Comparison of ENCODE assay signal across 33 cellular contexts in genomic region chr3:126817781-126818180, GRCh38.
DNase-seq lines count a peak whose midpoint lies in the region; ATAC-seq, FAIRE-seq and TF ChIP-seq lines count a peak whose summit lies in the region.
"Had no signal": no experiment of that assay in that cellular context is flagged by ENCODE, and none has a peak within 500 bp of the region (broad histone marks: within the 10 kb centered on the region; RNA-seq: fewer than 3 reads in every experiment).

No MANE protein-coding gene starts in this region.

- no peaks in the 10 kb centered on the region for H3K79me2 ChIP-seq in Loucy (ENCODE audit: insufficient read depth, low read length)
- peaks cover 0 to 6% of the 10 kb centered on the region in 2 experiments; a peak in 1 of 4 replicates for H3K79me2 ChIP-seq in H1 (ENCODE audit: control insufficient read depth in 1 of 2, insufficient read depth in 2 of 2, low read length in 2 of 2)

- H3K4me3 ChIP-seq in right atrium auricular region (no peak overlapping the region), Loucy (ENCODE audit: low read length, poor library complexity, severe bottlenecking) (no peak overlapping the region), H1 (ENCODE audit: extremely low read depth in 1 of 4, insufficient read depth in 2 of 4, low read depth in 3 of 4, low read length in 4 of 4) (no peak overlapping the region)
- H3K4me3 ChIP-seq: A549, ascending aorta, esophagus squamous epithelium, heart left ventricle, pancreas, Peyer's patch, SJCRH30, thoracic aorta, uterus had no signal

- H3F3A ChIP-seq in Loucy (ENCODE audit: low read depth) = no peaks in the 10 kb centered on the region

- DNase-seq in Right ventricle myocardium superior (no peak), right atrium auricular region (ENCODE audit: low spot score) (no peak), H1 (ENCODE audit: low read depth in 1 of 2, low spot score in 2 of 2) (no peak), NCI-H510A (lab: John Stamatoyannopoulos, UW) (no peak)
- DNase-seq in stimulated activated effector memory CD8-positive, alpha-beta T cell treated with anti-CD3 and anti-CD28 coated beads, Interleukin-12 subunit alpha, Interleukin-12 subunit beta, amount 100 ng/mL, for 72 hours (ENCODE audit: low spot score in 2 of 2) = no peak
- no peak for DNase-seq in activated T-helper 1 cell treated with anti-CD3 and anti-CD28 coated beads, Interleukin-12 subunit alpha, Interleukin-12 subunit beta, Interleukin-2, Interleukin-4 antibody, amounts not matched to agents 30 ng/mL and 10 ng/mL and 1 ng/mL, durations not matched to agents 14 hours and 24 hours and 36 hours (ENCODE audit: low spot score)
- DNase-seq: activated CD4-positive, alpha-beta T cell treated with anti-CD3 and anti-CD28 coated beads for 4 hours; activated CD8-positive, alpha-beta memory T cell treated with anti-CD3 and anti-CD28 coated beads for 24 hours; activated gamma-delta T cell; activated naive CD8-positive, alpha-beta T cell treated with anti-CD3 and anti-CD28 coated beads for 36 hours; activated T-cell treated with anti-CD3 and anti-CD28 coated beads, Interleukin-2, amount 50 U/mL, for 1 hour; CD4-positive, alpha-beta T cell; cortex of kidney; esophagus squamous epithelium; foreskin keratinocyte; NCI-H1417 treated with DMSO at 0.1 percent for 48 hours; NCI-H226; pancreas; Peyer's patch; retina; SJCRH30; stimulated activated CD4-positive, alpha-beta T cell treated with anti-CD3 and anti-CD28 coated beads, Interleukin-2, amount 100 ng/mL, for 24 hours; T1000; uterus had no signal

- peak overlapping the region; percentile 22; the same call in 1 of the 2 replicates for H2BK12ac ChIP-seq in H1 (ENCODE audit: low read depth, low read length)

- H3K23ac ChIP-seq in H1 (ENCODE audit: insufficient read length) = no peak overlapping the region

- H3K56ac ChIP-seq in H1 (replicated peaks; ENCODE audit: insufficient read length, low read depth, low read length) = no peak overlapping the region

- no peaks in the 10 kb centered on the region for H3K9me3 Mint-ChIP-seq in stimulated activated effector memory CD8-positive, alpha-beta T cell treated with anti-CD3 and anti-CD28 coated beads, Interleukin-12 subunit alpha, Interleukin-12 subunit beta, amount 100 ng/mL, for 72 hours
- peaks cover 7% of the 10 kb centered on the region for H3K9me3 Mint-ChIP-seq in activated T-helper 1 cell treated with anti-CD3 and anti-CD28 coated beads, Interleukin-12 subunit alpha, Interleukin-12 subunit beta, Interleukin-2, Interleukin-4 antibody, amounts not matched to agents 30 ng/mL and 10 ng/mL and 1 ng/mL, durations not matched to agents 14 hours and 24 hours and 36 hours

- no peak overlapping the region for H2BK120ac ChIP-seq in H1 (replicated peaks; ENCODE audit: low read depth, low read length)

- H3K14ac ChIP-seq in H1 (ENCODE audit: insufficient read length) = no peak overlapping the region

- peaks cover 2% of the 10 kb centered on the region for H3K27me3 Mint-ChIP-seq in activated T-helper 1 cell treated with anti-CD3 and anti-CD28 coated beads, Interleukin-12 subunit alpha, Interleukin-12 subunit beta, Interleukin-2, Interleukin-4 antibody, amounts not matched to agents 30 ng/mL and 10 ng/mL and 1 ng/mL, durations not matched to agents 14 hours and 24 hours and 36 hours (ENCODE audit: insufficient read depth)
- H3K27me3 Mint-ChIP-seq: activated naive CD8-positive, alpha-beta T cell treated with anti-CD3 and anti-CD28 coated beads for 36 hours; CD4-positive, alpha-beta T cell; stimulated activated naive CD8-positive, alpha-beta T cell treated with anti-CD3 and anti-CD28 coated beads, Interleukin-15, Interleukin-2, amounts not matched to agents 100 ng/mL and 50 ng/mL, for 24 hours had no signal

- no peak overlapping the region for H3K4ac ChIP-seq in H1 (replicated peaks; ENCODE audit: insufficient read length, low read depth, low read length)

- H2AFZ ChIP-seq in Loucy (ENCODE audit: low read length) = no peak overlapping the region
- H2AFZ ChIP-seq in H1 (ENCODE audit: low read length) = no peak overlapping the region

- 0 out of 2 replicates have a peak overlapping the region, but pooled peaks have one; percentile 77 for H2BK5ac ChIP-seq in H1 (ENCODE audit: low read depth, low read length)

- intact Hi-C loops in Right ventricle myocardium superior (cut with DNase I) = no loop called here
- intact Hi-C loops in activated T-helper 1 cell treated with anti-CD3 and anti-CD28 coated beads, Interleukin-12 subunit alpha, Interleukin-12 subunit beta, Interleukin-2, Interleukin-4 antibody, amounts not matched to agents 30 ng/mL and 10 ng/mL and 1 ng/mL, durations not matched to agents 14 hours and 24 hours and 36 hours (cut with micrococcal nuclease) = no loop called here

- no peak overlapping the region for H2AK5ac ChIP-seq in H1 (ENCODE audit: low read depth, low read length)

- H3K4me1 Mint-ChIP-seq in stimulated activated effector memory CD8-positive, alpha-beta T cell treated with anti-CD3 and anti-CD28 coated beads, Interleukin-12 subunit alpha, Interleukin-12 subunit beta, amount 100 ng/mL, for 72 hours = no peaks in the 10 kb centered on the region
- H3K4me1 Mint-ChIP-seq in activated T-helper 1 cell treated with anti-CD3 and anti-CD28 coated beads, Interleukin-12 subunit alpha, Interleukin-12 subunit beta, Interleukin-2, Interleukin-4 antibody, amounts not matched to agents 30 ng/mL and 10 ng/mL and 1 ng/mL, durations not matched to agents 14 hours and 24 hours and 36 hours (ENCODE audit: low read depth) = no peaks in the 10 kb centered on the region

- H3K27me3 ChIP-seq in right atrium auricular region (no peaks in the 10 kb centered on the region), Loucy (ENCODE audit: insufficient read depth, low read length, poor library complexity, severe bottlenecking) (no peaks in the 10 kb centered on the region), H1 (replicated peaks in 1 of 4; ENCODE audit: control insufficient read depth in 3 of 4, extremely low read depth in 1 of 4, insufficient read depth in 3 of 4, low read length in 3 of 4) (no peaks in the 10 kb centered on the region)
- H3K27me3 ChIP-seq: ascending aorta, esophagus squamous epithelium, foreskin keratinocyte, heart left ventricle, pancreas, Peyer's patch, SJCRH30, uterus had no signal

- CTCF ChIA-PET in H1 (lab: Charles Lee; ENCODE audit: partially characterized antibody) = interaction anchor here (0.8 to 2.8 kb wide), 8 partner anchors 14 to 165 kb away, joined by 3 to 14 read pairs (median 4); partner anchors contain the start of gene PLXNA1

- H3K23me2 ChIP-seq in H1 (ENCODE audit: low read depth, low read length) = no peaks in the 10 kb centered on the region

- H4K20me1 ChIP-seq in Loucy (ENCODE audit: insufficient read depth, low read length, poor library complexity, severe bottlenecking) (no peaks in the 10 kb centered on the region), H1 (replicated peaks in 1 of 2; ENCODE audit: control insufficient read depth in 1 of 2, insufficient read depth in 2 of 2, low read length in 2 of 2) (peaks cover 0 to 2% of the 10 kb centered on the region in 2 experiments)

- no peaks in the 10 kb centered on the region for H3K36me3 ChIP-seq in right atrium auricular region
- no peaks in the 10 kb centered on the region for H3K36me3 ChIP-seq in Loucy (ENCODE audit: insufficient read depth, low read length)
- H3K36me3 ChIP-seq in H1 (ENCODE audit: control insufficient read depth in 2 of 4, insufficient read depth in 4 of 4, low read length in 3 of 4) = no peaks in the 10 kb centered on the region
- H3K36me3 ChIP-seq: ascending aorta, esophagus squamous epithelium, heart left ventricle, pancreas, Peyer's patch, SJCRH30, thoracic aorta, uterus had no signal

- no peak overlapping the region for H3K18ac ChIP-seq in H1 (ENCODE audit: extremely low read depth, low read length)

- POLR2A ChIA-PET in H1 (lab: Charles Lee; ENCODE audit: partially characterized antibody) = no interaction called here

- H3K9me2 ChIP-seq in Loucy (replicated peaks; ENCODE audit: low read depth, low read length) = no peaks in the 10 kb centered on the region

- H3K9me3 ChIP-seq in right atrium auricular region (no peaks in the 10 kb centered on the region), Loucy (ENCODE audit: insufficient read depth, low read depth, low read length) (no peaks in the 10 kb centered on the region), H1 (ENCODE audit: insufficient read depth in 2 of 2, low read depth in 1 of 2, low read length in 1 of 2) (0 out of 4 replicates have a peak, but pooled peaks cover 0 to 2% of the 10 kb centered on the region in 2 experiments)
- H3K9me3 ChIP-seq: A549, ascending aorta, esophagus squamous epithelium, heart left ventricle, pancreas, Peyer's patch, SJCRH30, thoracic aorta, uterus had no signal

- TF ChIP-seq POLR2A in H1 (IDR thresholded peaks at IDR 0.05; ENCODE audit: control extremely low read depth in 1 of 2, low read depth in 2 of 2, low read length in 2 of 2) = no peak

- H3K4me1 ChIP-seq in right atrium auricular region (peaks cover 0 to 18% of the 10 kb centered on the region in 2 donors), Loucy (ENCODE audit: insufficient read depth, low read length, poor library complexity, severe bottlenecking) (peaks cover 10% of the 10 kb centered on the region), H1 (replicated peaks in 1 of 4; ENCODE audit: control insufficient read depth in 3 of 4, insufficient read depth in 4 of 4, low read length in 3 of 4) (peaks cover 8 to 20% (median 16%) of the 10 kb centered on the region in 4 experiments)
- H3K4me1 ChIP-seq: A549, foreskin keratinocyte, pancreas, SJCRH30, uterus had no signal

- TF ChIP-seq CTCF in right atrium auricular region (IDR thresholded peaks at IDR 0.05) (no peak), Loucy (conservative IDR thresholded peaks at IDR 0.05; ENCODE audit: low read length) (no peak), H1 (IDR thresholded peaks at IDR 0.05; ENCODE audit: control extremely low read depth in 1 of 3, insufficient read depth in 1 of 3, low read depth in 1 of 3, low read length in 3 of 3) (no peak)

- H3K27ac ChIP-seq in right atrium auricular region (no peak overlapping the region), H1 (ENCODE audit: low read depth, low read length) (no peak overlapping the region)
- H3K27ac ChIP-seq: A549, ascending aorta, esophagus squamous epithelium, foreskin keratinocyte, HL-60, pancreas, Peyer's patch, SJCRH30, thoracic aorta had no signal

- H2BK20ac ChIP-seq in H1 (ENCODE audit: low read length) = no peak overlapping the region

- ATAC-seq in Right ventricle myocardium superior (ENCODE audit: poor library complexity) (peak; percentile 19), GM21390 (IDR thresholded peaks at IDR 0.05; ENCODE audit: unreplicated experiment) (no peak)
- no peak for ATAC-seq in stimulated activated effector memory CD8-positive, alpha-beta T cell treated with anti-CD3 and anti-CD28 coated beads, Interleukin-12 subunit alpha, Interleukin-12 subunit beta, amount 100 ng/mL, for 72 hours
- ATAC-seq: A549, foreskin keratinocyte had no signal

- H3K79me1 ChIP-seq in H1 (ENCODE audit: low read depth, low read length) = no peaks in the 10 kb centered on the region

- no peak overlapping the region for H4K91ac ChIP-seq in H1 (replicated peaks; ENCODE audit: insufficient read length, low read length)

- H4K8ac ChIP-seq in H1 (ENCODE audit: extremely low read depth, insufficient read depth, low read length) = no peak overlapping the region

- H3K9ac ChIP-seq in Loucy (ENCODE audit: low read depth, low read length, poor library complexity, severe bottlenecking) (no peak overlapping the region), H1 (replicated peaks in 1 of 4; ENCODE audit: extremely low read depth in 1 of 4, low read depth in 3 of 4, low read length in 3 of 4) (no peak overlapping the region; a peak in 1 of 7 replicates)

- WGBS in H1 (ENCODE audit: extremely low coverage in 1 of 2, insufficient coverage in 1 of 2, insufficient read length in 1 of 2, insufficient replicate concordance in 2 of 2, low coverage in 1 of 2, low lambda C conversion rate in 2 of 2, missing lambda C conversion rate in 1 of 2), 2 experiments = 94% methylated on average over 1 of the region's 1 CpG; no CpG with 5 or more reads in 1 of the 2 experiments

- H2BK15ac ChIP-seq in H1 (ENCODE audit: low read length) = peak overlapping the region; percentile 35; the same call in 1 of the 2 replicates

- H3K4me3 Mint-ChIP-seq in stimulated activated effector memory CD8-positive, alpha-beta T cell treated with anti-CD3 and anti-CD28 coated beads, Interleukin-12 subunit alpha, Interleukin-12 subunit beta, amount 100 ng/mL, for 72 hours = no peak overlapping the region
- H3K4me3 Mint-ChIP-seq in activated T-helper 1 cell treated with anti-CD3 and anti-CD28 coated beads, Interleukin-12 subunit alpha, Interleukin-12 subunit beta, Interleukin-2, Interleukin-4 antibody, amounts not matched to agents 30 ng/mL and 10 ng/mL and 1 ng/mL, durations not matched to agents 14 hours and 24 hours and 36 hours = no peak overlapping the region
- H3K4me3 Mint-ChIP-seq: activated naive CD8-positive, alpha-beta T cell treated with anti-CD3 and anti-CD28 coated beads for 36 hours; CD4-positive, alpha-beta T cell; stimulated activated naive CD8-positive, alpha-beta T cell treated with anti-CD3 and anti-CD28 coated beads, Interleukin-15, Interleukin-2, amounts not matched to agents 100 ng/mL and 50 ng/mL, for 24 hours had no signal

- no peak for FAIRE-seq in H1 (lab: Jason Lieb, UNC)
- FAIRE-seq: A549, H54, pancreas had no signal

- TF ChIP-seq RAD21 in H1 (IDR thresholded peaks at IDR 0.05 in 1 of 2, conservative IDR thresholded peaks at IDR 0.05 in 1 of 2; ENCODE audit: low read depth in 2 of 2, low read length in 2 of 2) = no peak

- H3K27ac Mint-ChIP-seq in stimulated activated effector memory CD8-positive, alpha-beta T cell treated with anti-CD3 and anti-CD28 coated beads, Interleukin-12 subunit alpha, Interleukin-12 subunit beta, amount 100 ng/mL, for 72 hours = peak overlapping the region; percentile 11
- no peak overlapping the region for H3K27ac Mint-ChIP-seq in activated T-helper 1 cell treated with anti-CD3 and anti-CD28 coated beads, Interleukin-12 subunit alpha, Interleukin-12 subunit beta, Interleukin-2, Interleukin-4 antibody, amounts not matched to agents 30 ng/mL and 10 ng/mL and 1 ng/mL, durations not matched to agents 14 hours and 24 hours and 36 hours
- H3K27ac Mint-ChIP-seq: activated naive CD8-positive, alpha-beta T cell treated with anti-CD3 and anti-CD28 coated beads for 36 hours; CD4-positive, alpha-beta T cell; stimulated activated naive CD8-positive, alpha-beta T cell treated with anti-CD3 and anti-CD28 coated beads, Interleukin-15, Interleukin-2, amounts not matched to agents 100 ng/mL and 50 ng/mL, for 24 hours had no signal

- no peak overlapping the region for H4K5ac ChIP-seq in H1 (ENCODE audit: insufficient read length, low read depth, low read length)

- no peaks in the 10 kb centered on the region for H3K36me3 Mint-ChIP-seq in stimulated activated effector memory CD8-positive, alpha-beta T cell treated with anti-CD3 and anti-CD28 coated beads, Interleukin-12 subunit alpha, Interleukin-12 subunit beta, amount 100 ng/mL, for 72 hours
- H3K36me3 Mint-ChIP-seq in activated T-helper 1 cell treated with anti-CD3 and anti-CD28 coated beads, Interleukin-12 subunit alpha, Interleukin-12 subunit beta, Interleukin-2, Interleukin-4 antibody, amounts not matched to agents 30 ng/mL and 10 ng/mL and 1 ng/mL, durations not matched to agents 14 hours and 24 hours and 36 hours (ENCODE audit: low read depth) = no peaks in the 10 kb centered on the region

- TF ChIP-seq EP300 in H1 (IDR thresholded peaks at IDR 0.05; ENCODE audit: borderline replicate concordance in 1 of 2, low read depth in 2 of 2, low read length in 2 of 2) = no peak

- H3K4me2 ChIP-seq in Loucy (ENCODE audit: low read depth, low read length, poor library complexity, severe bottlenecking) (peak overlapping the region; percentile 14), H1 (ENCODE audit: insufficient read depth in 1 of 2, low read depth in 2 of 2, low read length in 2 of 2) (peak overlapping the region; percentile 48; a peak in 1 of 4 replicates)
- H3K4me2 ChIP-seq: A549 had no signal
